Comparison of ENCODE assay signal across 20 cellular contexts in the genomic region with DNA sequence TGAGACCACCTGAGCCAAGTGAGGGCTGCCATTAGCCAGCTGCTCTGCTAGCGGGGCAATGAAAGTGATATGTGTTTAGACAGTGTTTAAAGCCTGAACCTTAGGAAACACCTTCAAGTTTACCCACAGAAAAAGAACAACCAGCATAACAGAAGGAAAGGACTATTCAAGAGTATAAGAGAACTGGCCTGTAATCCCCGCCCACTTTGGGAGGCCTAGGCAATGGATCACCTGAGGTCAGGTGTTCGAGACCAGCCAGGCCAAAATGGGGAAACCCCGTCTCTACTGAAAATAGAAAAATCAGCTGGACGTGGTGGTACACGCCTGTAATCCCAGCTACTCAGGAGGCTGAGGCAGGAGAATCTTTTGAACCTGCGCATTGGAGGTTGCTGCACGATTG.
DNase-seq lines count a peak whose midpoint lies in the region; ATAC-seq and TF ChIP-seq lines count a peak whose summit lies in the region.
"Had no signal": no experiment of that assay in that cellular context is flagged by ENCODE, and none has a peak within 500 bp of the region (broad histone marks: within the 10 kb centered on the region; RNA-seq: fewer than 3 reads in every experiment).

No MANE protein-coding gene starts in this region.

- H3K9me3 ChIP-seq in MM.1S (replicated peaks; ENCODE audit: insufficient read depth, low read length) (no peaks in the 10 kb centered on the region), spleen (peaks cover 0 to 53% (median 5%) of the 10 kb centered on the region in 8 donors), mucosa of descending colon (no peaks in the 10 kb centered on the region)
- H3K9me3 ChIP-seq: A549, Caco-2 had no signal

- H3K27me3 Mint-ChIP-seq in neural crest cell (ENCODE audit: low read depth), result peaks cover 6% of the 10 kb centered on the region
- no peaks in the 10 kb centered on the region for H3K27me3 Mint-ChIP-seq in activated CD4-positive, alpha-beta memory T cell treated with anti-CD3 and anti-CD28 coated beads, Interleukin-2, amount 10 ng/mL, durations not matched to agents 7 days and 5 days
- H3K27me3 Mint-ChIP-seq: B cell; CD4-positive, alpha-beta T cell had no signal

- peaks cover 63% of the 10 kb centered on the region for H4K20me1 ChIP-seq in MM.1S (ENCODE audit: insufficient read depth, low read length)
- H4K20me1 ChIP-seq: BLaER1 treated with 17β-estradiol and CSF1 and Interleukin-3, amounts not matched to agents 10 nM and 100 nM had no signal

- H3K9me3 Mint-ChIP-seq in neural crest cell, result no peaks in the 10 kb centered on the region
- peaks cover 31% of the 10 kb centered on the region for H3K9me3 Mint-ChIP-seq in activated CD4-positive, alpha-beta memory T cell treated with anti-CD3 and anti-CD28 coated beads, Interleukin-2, amount 10 ng/mL, durations not matched to agents 7 days and 5 days

- H3K4me2 ChIP-seq in MM.1S (ENCODE audit: low read depth, low read length), result peak overlapping the region; percentile 62
- H3K4me2 ChIP-seq: A549; BLaER1 treated with 17β-estradiol and CSF1 and Interleukin-3, amounts not matched to agents 10 nM and 100 nM had no signal

- no peak overlapping the region for H3K4me3 Mint-ChIP-seq in neural crest cell
- no peak overlapping the region for H3K4me3 Mint-ChIP-seq in activated CD4-positive, alpha-beta memory T cell treated with anti-CD3 and anti-CD28 coated beads, Interleukin-2, amount 10 ng/mL, durations not matched to agents 7 days and 5 days
- H3K4me3 Mint-ChIP-seq: B cell; CD4-positive, alpha-beta T cell; CD8-positive, alpha-beta T cell had no signal

- H3K4me1 ChIP-seq in MM.1S (ENCODE audit: low read length), result peaks cover 92% of the 10 kb centered on the region
- no peaks in the 10 kb centered on the region for H3K4me1 ChIP-seq in spleen
- no peaks in the 10 kb centered on the region for H3K4me1 ChIP-seq in mucosa of descending colon (ENCODE audit: low read depth)
- H3K4me1 ChIP-seq: A549; BLaER1 treated with 17β-estradiol and CSF1 and Interleukin-3, amounts not matched to agents 10 nM and 100 nM; Caco-2 had no signal

- no peak for ATAC-seq in mucosa of descending colon
- ATAC-seq: A549; CD8-positive, alpha-beta T cell had no signal

- CTCF ChIA-PET in activated CD4-positive, alpha-beta memory T cell treated with anti-CD3 and anti-CD28 coated beads, Interleukin-2, amount 10 ng/mL, durations not matched to agents 7 days and 5 days (lab: Charles Lee), result no interaction called here

- peak; percentile 84 for DNase-seq in MM.1S
- DNase-seq in caudate nucleus (lab: John Stamatoyannopoulos, UW), result no peak
- DNase-seq in neural crest cell (ENCODE audit: low read depth, low spot score), result no peak
- peak; percentile 40 for DNase-seq in spleen
- no peak for DNase-seq in amniotic stem cell (lab: John Stamatoyannopoulos, UW)
- no peak for DNase-seq in activated CD4-positive, alpha-beta memory T cell treated with anti-CD3 and anti-CD28 coated beads, Interleukin-2, amount 10 ng/mL, durations not matched to agents 7 days and 5 days
- DNase-seq in stimulated activated CD4-positive, alpha-beta T cell treated with anti-CD3 and anti-CD28 coated beads, Interleukin-15, amount 100 ng/mL, for 24 hours, result no peak
- no peak for DNase-seq in mucosa of descending colon
- DNase-seq: AML-193; Caco-2; Calu3; CD4-positive, alpha-beta T cell; CD8-positive, alpha-beta T cell; DMS79 treated with DMSO at 0.1 percent for 48 hours; GF-D8 had no signal

- peaks cover 97% of the 10 kb centered on the region for H3K79me2 ChIP-seq in MM.1S (ENCODE audit: low read length)

- H3K9me2 ChIP-seq in MM.1S (replicated peaks; ENCODE audit: insufficient read depth, low read length), result no peaks in the 10 kb centered on the region

- TF ChIP-seq CTCF in MM.1S (IDR thresholded peaks at IDR 0.05; ENCODE audit: low read length) (no peak), neural crest cell (conservative IDR thresholded peaks at IDR 0.05) (no peak), spleen (IDR thresholded peaks at IDR 0.05 in 8 of 11, conservative IDR thresholded peaks at IDR 0.05 in 3 of 11) (no peak), mucosa of descending colon (IDR thresholded peaks at IDR 0.05) (no peak)

- TF ChIP-seq POLR2A in spleen (IDR thresholded peaks at IDR 0.05), result no peak

- H3K27ac ChIP-seq in MM.1S (ENCODE audit: low read length) (peak overlapping the region; percentile 89), caudate nucleus (ENCODE audit: low read depth, low read length) (peak overlapping the region; percentile 18), spleen (no peak overlapping the region)
- H3K27ac ChIP-seq: 22Rv1; A549; BLaER1 treated with 17β-estradiol and CSF1 and Interleukin-3, amounts not matched to agents 10 nM and 100 nM; C4-2B had no signal

- no peaks in the 10 kb centered on the region for H3K4me1 Mint-ChIP-seq in neural crest cell
- H3K4me1 Mint-ChIP-seq in activated CD4-positive, alpha-beta memory T cell treated with anti-CD3 and anti-CD28 coated beads, Interleukin-2, amount 10 ng/mL, durations not matched to agents 7 days and 5 days, result no peaks in the 10 kb centered on the region
- H3K4me1 Mint-ChIP-seq: B cell had no signal

- POLR2A ChIA-PET in activated CD4-positive, alpha-beta memory T cell treated with anti-CD3 and anti-CD28 coated beads, Interleukin-2, amount 10 ng/mL, durations not matched to agents 7 days and 5 days (lab: Charles Lee), result no interaction called here

- no peaks in the 10 kb centered on the region for H3K27me3 ChIP-seq in MM.1S (replicated peaks; ENCODE audit: insufficient read depth, low read length)
- H3K27me3 ChIP-seq in spleen (replicated peaks in 1 of 7), result no peaks in the 10 kb centered on the region
- H3K27me3 ChIP-seq: BLaER1 treated with 17β-estradiol and CSF1 and Interleukin-3, amounts not matched to agents 10 nM and 100 nM had no signal

- H3K36me3 ChIP-seq in MM.1S (replicated peaks; ENCODE audit: insufficient read depth, low read length) (peaks cover 37% of the 10 kb centered on the region), spleen (no peaks in the 10 kb centered on the region), mucosa of descending colon (ENCODE audit: low read depth) (no peaks in the 10 kb centered on the region)
- H3K36me3 ChIP-seq: BLaER1 treated with 17β-estradiol and CSF1 and Interleukin-3, amounts not matched to agents 10 nM and 100 nM had no signal

- intact Hi-C loops in spleen (cut with DNase I; ENCODE audit: low total_unique reads), result no loop called here
- intact Hi-C loops in mucosa of descending colon (cut with DNase I, micrococcal nuclease), result no loop called here

- H3F3A ChIP-seq in MM.1S (ENCODE audit: insufficient read depth, low read length), result peaks cover 93% of the 10 kb centered on the region

- WGBS in spleen, 5 donors, result 84 to 94% (median 92%) methylated on average over 8 of the region's 8 CpGs

- H3K9ac ChIP-seq in MM.1S (ENCODE audit: low read length), result peak overlapping the region; percentile 67
- H3K9ac ChIP-seq: BLaER1 treated with 17β-estradiol and CSF1 and Interleukin-3, amounts not matched to agents 10 nM and 100 nM had no signal

- H3K36me3 Mint-ChIP-seq in neural crest cell (ENCODE audit: low read depth), result no peaks in the 10 kb centered on the region
- no peaks in the 10 kb centered on the region for H3K36me3 Mint-ChIP-seq in activated CD4-positive, alpha-beta memory T cell treated with anti-CD3 and anti-CD28 coated beads, Interleukin-2, amount 10 ng/mL, durations not matched to agents 7 days and 5 days (ENCODE audit: low read depth)
- H3K36me3 Mint-ChIP-seq: CD8-positive, alpha-beta T cell had no signal

- peak overlapping the region; percentile 44 for H3K27ac Mint-ChIP-seq in neural crest cell (ENCODE audit: unreplicated experiment)
- no peak overlapping the region for H3K27ac Mint-ChIP-seq in activated CD4-positive, alpha-beta memory T cell treated with anti-CD3 and anti-CD28 coated beads, Interleukin-2, amount 10 ng/mL, durations not matched to agents 7 days and 5 days
- H3K27ac Mint-ChIP-seq: B cell; CD4-positive, alpha-beta T cell; CD8-positive, alpha-beta T cell had no signal

- H2AFZ ChIP-seq in MM.1S (ENCODE audit: low read length), result no peak overlapping the region

- H3K4me3 ChIP-seq in MM.1S (ENCODE audit: low read length) (peak overlapping the region; percentile 6; the same call in 1 of the 2 replicates), spleen (no peak overlapping the region), mucosa of descending colon (no peak overlapping the region)
- H3K4me3 ChIP-seq: A549; BLaER1 treated with 17β-estradiol and CSF1 and Interleukin-3, amounts not matched to agents 10 nM and 100 nM had no signal

Comparison
In these comparisons a context has a peak if more than half of its experiments do, and no peak if none do; other contexts are left out.
1. DNase-seq: peak in MM.1S (single experiment) and spleen (single experiment); none in caudate nucleus (0 of 61), neural crest cell (single experiment), amniotic stem cell (single experiment), activated CD4-positive, alpha-beta memory T cell treated with anti-CD3 and anti-CD28 coated beads, Interleukin-2, amount 10 ng/mL, durations not matched to agents 7 days and 5 days (single experiment), stimulated activated CD4-positive, alpha-beta T cell treated with anti-CD3 and anti-CD28 coated beads, Interleukin-15, amount 100 ng/mL, for 24 hours (single experiment) and mucosa of descending colon (0 of 3).
2. H3K27ac ChIP-seq: peak in MM.1S (single experiment) and caudate nucleus (single experiment); none in spleen (0 of 8).